In genomic region chr6:15763827-15764226, GRCh38 we compare ENCODE assay signal across 1 cellular context.
TF ChIP-seq lines count a peak whose summit lies in the region.

No MANE protein-coding gene starts in this region.

TF ChIP-seq in HepG2, 621 proteins besides CTCF, POLR2A, EP300 and RAD21 (continued from another document):
- no peak for TF ChIP-seq MTA3 (CRISPR knock-in tag; IDR thresholded peaks at IDR 0.05)
- TF ChIP-seq ZFP1 (CRISPR knock-in tag; IDR thresholded peaks at IDR 0.05), result no peak
- TF ChIP-seq KLF12 (CRISPR knock-in tag; IDR thresholded peaks at IDR 0.05; ENCODE audit: borderline replicate concordance), result no peak
- TF ChIP-seq SSRP1 (CRISPR knock-in tag; IDR thresholded peaks at IDR 0.05), result no peak
- peak; percentile 14 to 37; a peak in 2 of 4 replicates for TF ChIP-seq MAFK (conservative IDR thresholded peaks at IDR 0.05 in 1 of 2, IDR thresholded peaks at IDR 0.05 in 1 of 2; ENCODE audit: low read length in 2 of 2)
- no peak for TF ChIP-seq FOXJ3 (CRISPR knock-in tag; IDR thresholded peaks at IDR 0.05; ENCODE audit: borderline replicate concordance)
- TF ChIP-seq MAFF (IDR thresholded peaks at IDR 0.05; ENCODE audit: low read depth, low read length), result peak; percentile 44; the same call in 1 of the 2 replicates
- peak; percentile 83 for TF ChIP-seq RARA (CRISPR knock-in tag; IDR thresholded peaks at IDR 0.05)
- TF ChIP-seq ZFP36L2 (CRISPR knock-in tag; IDR thresholded peaks at IDR 0.05), result no peak
- no peak for TF ChIP-seq ZNF33A (CRISPR knock-in tag; IDR thresholded peaks at IDR 0.05; ENCODE audit: borderline replicate concordance)
- no peak for TF ChIP-seq E2F1 (CRISPR knock-in tag; IDR thresholded peaks at IDR 0.05)
- TF ChIP-seq NR2F1 (CRISPR knock-in tag; IDR thresholded peaks at IDR 0.05), result peak in 1 of 2 experiments; percentile 84; a peak in 2 of 4 replicates
- TF ChIP-seq REPIN1 (CRISPR knock-in tag; IDR thresholded peaks at IDR 0.05; ENCODE audit: borderline replicate concordance, low read depth), result no peak
- TF ChIP-seq PAF1 (CRISPR knock-in tag; IDR thresholded peaks at IDR 0.05), result no peak
- peak; percentile 93 for TF ChIP-seq BCL6 (CRISPR knock-in tag; IDR thresholded peaks at IDR 0.05)
- no peak for TF ChIP-seq ZNF510 (CRISPR knock-in tag; IDR thresholded peaks at IDR 0.05; ENCODE audit: low read depth)
- no peak for TF ChIP-seq ZSCAN9 (CRISPR knock-in tag; IDR thresholded peaks at IDR 0.05; ENCODE audit: borderline replicate concordance)
- no peak for TF ChIP-seq USF2 (IDR thresholded peaks at IDR 0.05; ENCODE audit: low read depth, low read length)
- no peak for TF ChIP-seq USF2 (CRISPR knock-in tag; IDR thresholded peaks at IDR 0.05; ENCODE audit: borderline replicate concordance)
- TF ChIP-seq CREM (IDR thresholded peaks at IDR 0.05), result 0 out of 2 replicates have a peak, but pooled peaks have one; percentile 34
- no peak for TF ChIP-seq CREM (CRISPR knock-in tag; IDR thresholded peaks at IDR 0.05)
- TF ChIP-seq ZNF841 (CRISPR knock-in tag; IDR thresholded peaks at IDR 0.05; ENCODE audit: borderline replicate concordance), result no peak
- TF ChIP-seq ZNF639 (CRISPR knock-in tag; conservative IDR thresholded peaks at IDR 0.05), result no peak
- TF ChIP-seq TCF12 (IDR thresholded peaks at IDR 0.05), result no peak
- no peak for TF ChIP-seq TCF12 (CRISPR knock-in tag; IDR thresholded peaks at IDR 0.05)
- no peak for TF ChIP-seq THAP8 (CRISPR knock-in tag; IDR thresholded peaks at IDR 0.05; ENCODE audit: borderline replicate concordance)
- TF ChIP-seq ARID5B (CRISPR knock-in tag; IDR thresholded peaks at IDR 0.05), result peak; percentile 32; the same call in 1 of the 2 replicates
- peak; percentile 22; the same call in 1 of the 2 replicates for TF ChIP-seq RXRB (CRISPR knock-in tag; IDR thresholded peaks at IDR 0.05; ENCODE audit: borderline replicate concordance)
- TF ChIP-seq BHLHE40 (IDR thresholded peaks at IDR 0.05; ENCODE audit: low read length), result 0 out of 2 replicates have a peak, but pooled peaks have one; percentile 17
- TF ChIP-seq SKI (IDR thresholded peaks at IDR 0.05; ENCODE audit: partially characterized antibody), result peak; percentile 90
- TF ChIP-seq NR0B2 (CRISPR knock-in tag; IDR thresholded peaks at IDR 0.05), result no peak
- 0 out of 2 replicates have a peak, but pooled peaks have one; percentile 16 for TF ChIP-seq NR2F6 (IDR thresholded peaks at IDR 0.05)
- no peak for TF ChIP-seq NR2F6 (CRISPR knock-in tag; IDR thresholded peaks at IDR 0.05)
- no peak for TF ChIP-seq HNRNPUL1 (IDR thresholded peaks at IDR 0.05; ENCODE audit: low read depth, low read length)
- no peak for TF ChIP-seq ZNF441 (CRISPR knock-in tag; IDR thresholded peaks at IDR 0.05; ENCODE audit: borderline replicate concordance)
- TF ChIP-seq CEBPB (IDR thresholded peaks at IDR 0.05; ENCODE audit: borderline replicate concordance, low read depth, low read length), result peak; percentile 26; the same call in 1 of the 2 replicates
- TF ChIP-seq TEAD3 (CRISPR knock-in tag; optimal IDR thresholded peaks at IDR 0.05; ENCODE audit: borderline replicate concordance), result peak; percentile 8
- TF ChIP-seq FOSL2 (CRISPR knock-in tag; IDR thresholded peaks at IDR 0.05), result peak; percentile 76
- TF ChIP-seq SNRNP70 (IDR thresholded peaks at IDR 0.05; ENCODE audit: low read depth, low read length), result no peak
- peak; percentile 55; the same call in 1 of the 2 replicates for TF ChIP-seq NCOR1 (IDR thresholded peaks at IDR 0.05; ENCODE audit: borderline replicate concordance, low read length)
- no peak for TF ChIP-seq PHF8 (CRISPR knock-in tag; IDR thresholded peaks at IDR 0.05)
- no peak for TF ChIP-seq STAT6 (CRISPR knock-in tag; IDR thresholded peaks at IDR 0.05; ENCODE audit: borderline replicate concordance)
TF ChIP-seq in HepG2: peak in this region for 20.
